14 cellular contexts compared by ENCODE assay signal in genomic region chr10:110123594-110123993, GRCh38.
DNase-seq lines count a peak whose midpoint lies in the region; ATAC-seq and TF ChIP-seq lines count a peak whose summit lies in the region.
"Had no signal": no experiment of that assay in that cellular context is flagged by ENCODE, and none has a peak within 500 bp of the region (broad histone marks: within the 10 kb centered on the region; RNA-seq: fewer than 3 reads in every experiment).

No MANE protein-coding gene starts in this region.

- H3K9me3 ChIP-seq in left ventricle myocardium inferior (replicated peaks) = peaks cover 3% of the 10 kb centered on the region
- no peaks in the 10 kb centered on the region for H3K9me3 ChIP-seq in CD8-positive, alpha-beta T cell (ENCODE audit: low read length)

- H3K9me3 Mint-ChIP-seq in CD8-positive, alpha-beta T cell = no peaks in the 10 kb centered on the region
- H3K9me3 Mint-ChIP-seq in T-cell (no peaks in the 10 kb centered on the region), progenitor cell of endocrine pancreas (ENCODE audit: low read depth) (no peaks in the 10 kb centered on the region)
- H3K9me3 Mint-ChIP-seq: CD14-positive monocyte, IgD-negative memory B cell had no signal

- peak overlapping the region; percentile 19 for H3K27ac Mint-ChIP-seq in CD8-positive, alpha-beta T cell
- peak overlapping the region; percentile 8 to 44 for H3K27ac Mint-ChIP-seq in T-cell
- peak overlapping the region; percentile 45 for H3K27ac Mint-ChIP-seq in progenitor cell of endocrine pancreas
- H3K27ac Mint-ChIP-seq: CD14-positive monocyte, IgD-negative memory B cell had no signal

- intact Hi-C loops in left ventricle myocardium inferior (cut with micrococcal nuclease) (loop anchor here (10.0 kb wide), 1 partner anchor 239 kb away; no protein-coding TSS in a partner anchor), left cardiac atrium (cut with DNase I) (no loop called here)
- intact Hi-C loops in CD8-positive, alpha-beta T cell (cut with DNase I, micrococcal nuclease) = no loop called here

- POLR2A ChIA-PET in CD8-positive, alpha-beta T cell (lab: Charles Lee) = no interaction called here
- POLR2A ChIA-PET in T-cell (lab: Charles Lee) = no interaction called here

- DNase-seq in left ventricle myocardium inferior (no peak), left cardiac atrium (no peak), T-cell (no peak), progenitor cell of endocrine pancreas (ENCODE audit: low spot score, unreplicated experiment) (no peak), NCI-H2029 (lab: John Stamatoyannopoulos, UW) (no peak), DMS79 treated with DMSO at 0.1 percent for 48 hours (lab: John Stamatoyannopoulos, UW) (no peak)
- DNase-seq in CD8-positive, alpha-beta T cell = no peak
- DNase-seq: Calu3, DMS 273 treated with DMSO at 0.1 percent for 48 hours, GM23248 had no signal

- peaks cover 89% of the 10 kb centered on the region for H3K36me3 ChIP-seq in left ventricle myocardium inferior
- H3K36me3 ChIP-seq in CD8-positive, alpha-beta T cell (ENCODE audit: insufficient read depth, low read length) = peaks cover 20% of the 10 kb centered on the region

- no peak overlapping the region for H3K4me3 Mint-ChIP-seq in CD8-positive, alpha-beta T cell
- no peak overlapping the region for H3K4me3 Mint-ChIP-seq in T-cell
- H3K4me3 Mint-ChIP-seq in progenitor cell of endocrine pancreas (ENCODE audit: low read depth) = no peak overlapping the region
- H3K4me3 Mint-ChIP-seq: CD14-positive monocyte, IgD-negative memory B cell had no signal

- H3K27ac ChIP-seq in left ventricle myocardium inferior (replicated peaks) = peak overlapping the region; percentile 36
- H3K27ac ChIP-seq in CD8-positive, alpha-beta T cell (ENCODE audit: low read depth, low read length) = no peak overlapping the region
- H3K27ac ChIP-seq: GM23248 had no signal

- H3K4me1 ChIP-seq in left ventricle myocardium inferior = peaks cover 11% of the 10 kb centered on the region
- no peaks in the 10 kb centered on the region for H3K4me1 ChIP-seq in CD8-positive, alpha-beta T cell (ENCODE audit: insufficient read depth, low read length)

- no peaks in the 10 kb centered on the region for H3K27me3 Mint-ChIP-seq in CD8-positive, alpha-beta T cell (ENCODE audit: low read depth)
- no peaks in the 10 kb centered on the region for H3K27me3 Mint-ChIP-seq in T-cell
- H3K27me3 Mint-ChIP-seq in progenitor cell of endocrine pancreas = no peaks in the 10 kb centered on the region
- H3K27me3 Mint-ChIP-seq: IgD-negative memory B cell had no signal

- no peak for TF ChIP-seq CTCF in left ventricle myocardium inferior (IDR thresholded peaks at IDR 0.05; ENCODE audit: borderline replicate concordance)
- no peak for TF ChIP-seq CTCF in CD8-positive, alpha-beta T cell (IDR thresholded peaks at IDR 0.05)
- no peak for TF ChIP-seq CTCF in progenitor cell of endocrine pancreas (IDR thresholded peaks at IDR 0.05; ENCODE audit: unreplicated experiment)

- CTCF ChIA-PET in CD8-positive, alpha-beta T cell (lab: Charles Lee) = no interaction called here
- CTCF ChIA-PET in T-cell (lab: Charles Lee) = no interaction called here

- ATAC-seq in left cardiac atrium (no peak), T-cell (replicated peaks in 1 of 4) (no peak)
- ATAC-seq in CD8-positive, alpha-beta T cell = no peak
- ATAC-seq: GM12878, HCT116 had no signal

- H3K4me3 ChIP-seq in left ventricle myocardium inferior = no peak overlapping the region
- no peak overlapping the region for H3K4me3 ChIP-seq in CD8-positive, alpha-beta T cell (ENCODE audit: low read depth, low read length)
- H3K4me3 ChIP-seq: GM12878, GM23248 had no signal

- no peaks in the 10 kb centered on the region for H3K4me1 Mint-ChIP-seq in CD8-positive, alpha-beta T cell (ENCODE audit: low read depth)
- H3K4me1 Mint-ChIP-seq in T-cell (peaks cover 0 to 5% (median 2%) of the 10 kb centered on the region in 3 donors), progenitor cell of endocrine pancreas (ENCODE audit: low read depth) (no peaks in the 10 kb centered on the region)

- H3K27me3 ChIP-seq in left ventricle myocardium inferior (ENCODE audit: low read depth) = no peaks in the 10 kb centered on the region
- no peaks in the 10 kb centered on the region for H3K27me3 ChIP-seq in CD8-positive, alpha-beta T cell (ENCODE audit: insufficient read depth, low read length)

- peaks cover 81% of the 10 kb centered on the region for H3K36me3 Mint-ChIP-seq in CD8-positive, alpha-beta T cell
- H3K36me3 Mint-ChIP-seq in T-cell = peaks cover 59% of the 10 kb centered on the region
- peaks cover 44% of the 10 kb centered on the region for H3K36me3 Mint-ChIP-seq in progenitor cell of endocrine pancreas (ENCODE audit: insufficient read depth)
